In the genomic region with DNA sequence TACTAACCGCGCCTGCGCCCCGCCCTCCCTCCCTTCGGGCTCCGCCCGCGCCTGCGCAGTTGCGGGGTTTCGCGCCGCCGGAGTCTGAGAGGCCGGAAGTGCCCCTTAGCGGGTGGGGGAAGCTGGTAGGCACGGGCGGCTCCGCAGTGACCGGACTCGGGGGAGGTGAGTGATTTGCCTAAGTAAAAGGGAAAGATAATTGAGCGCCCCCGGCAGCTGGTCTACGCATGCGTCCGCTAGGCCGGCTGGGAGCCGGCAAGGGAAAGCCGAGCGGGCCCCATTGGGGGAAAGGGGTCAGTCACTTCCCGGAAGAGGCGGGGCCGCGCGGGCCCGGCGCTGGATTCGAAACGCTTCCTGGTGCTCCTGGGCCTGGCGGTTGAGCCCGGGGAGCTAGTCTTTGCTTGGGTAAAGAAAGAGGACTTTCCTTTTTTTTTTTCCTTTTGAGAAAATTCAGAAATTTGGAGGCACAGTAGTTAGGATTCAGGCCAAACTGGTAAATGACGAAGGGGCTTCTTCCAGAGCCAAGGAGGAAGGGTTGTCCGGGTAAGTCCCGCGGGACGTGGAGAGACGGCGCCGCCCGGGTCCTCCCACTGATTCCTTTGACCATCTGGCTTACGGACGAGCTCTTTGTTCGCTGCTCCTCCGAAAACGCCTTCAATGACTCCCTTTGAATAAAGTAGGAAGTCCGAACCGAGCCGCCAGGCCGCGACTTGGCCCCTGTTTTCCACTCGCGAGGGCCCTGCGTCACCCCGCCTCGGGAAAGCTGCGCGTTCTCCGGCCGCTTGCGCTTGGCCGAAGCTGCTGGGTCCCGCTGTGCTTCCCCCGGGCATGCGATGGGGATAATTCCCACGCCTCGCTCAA, we compare ENCODE assay signal across 8 cellular contexts. TPM values are rescaled to one million over a fixed set of nuclear protein-coding genes. Genes with fewer than 3 reads are reported as not detected.
A peak's percentile ranks its signal among the peaks of the same experiment; 100 is the strongest.
DNase-seq lines count a peak whose midpoint lies in the region; ATAC-seq and TF ChIP-seq lines count a peak whose summit lies in the region.

A gene with protein sequence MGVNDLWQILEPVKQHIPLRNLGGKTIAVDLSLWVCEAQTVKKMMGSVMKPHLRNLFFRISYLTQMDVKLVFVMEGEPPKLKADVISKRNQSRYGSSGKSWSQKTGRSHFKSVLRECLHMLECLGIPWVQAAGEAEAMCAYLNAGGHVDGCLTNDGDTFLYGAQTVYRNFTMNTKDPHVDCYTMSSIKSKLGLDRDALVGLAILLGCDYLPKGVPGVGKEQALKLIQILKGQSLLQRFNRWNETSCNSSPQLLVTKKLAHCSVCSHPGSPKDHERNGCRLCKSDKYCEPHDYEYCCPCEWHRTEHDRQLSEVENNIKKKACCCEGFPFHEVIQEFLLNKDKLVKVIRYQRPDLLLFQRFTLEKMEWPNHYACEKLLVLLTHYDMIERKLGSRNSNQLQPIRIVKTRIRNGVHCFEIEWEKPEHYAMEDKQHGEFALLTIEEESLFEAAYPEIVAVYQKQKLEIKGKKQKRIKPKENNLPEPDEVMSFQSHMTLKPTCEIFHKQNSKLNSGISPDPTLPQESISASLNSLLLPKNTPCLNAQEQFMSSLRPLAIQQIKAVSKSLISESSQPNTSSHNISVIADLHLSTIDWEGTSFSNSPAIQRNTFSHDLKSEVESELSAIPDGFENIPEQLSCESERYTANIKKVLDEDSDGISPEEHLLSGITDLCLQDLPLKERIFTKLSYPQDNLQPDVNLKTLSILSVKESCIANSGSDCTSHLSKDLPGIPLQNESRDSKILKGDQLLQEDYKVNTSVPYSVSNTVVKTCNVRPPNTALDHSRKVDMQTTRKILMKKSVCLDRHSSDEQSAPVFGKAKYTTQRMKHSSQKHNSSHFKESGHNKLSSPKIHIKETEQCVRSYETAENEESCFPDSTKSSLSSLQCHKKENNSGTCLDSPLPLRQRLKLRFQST (plus strand): TSS at position 336 of the 861 bp plus-strand sequence. CDS start 5,806 bp downstream, outside the sequence.
A gene with protein sequence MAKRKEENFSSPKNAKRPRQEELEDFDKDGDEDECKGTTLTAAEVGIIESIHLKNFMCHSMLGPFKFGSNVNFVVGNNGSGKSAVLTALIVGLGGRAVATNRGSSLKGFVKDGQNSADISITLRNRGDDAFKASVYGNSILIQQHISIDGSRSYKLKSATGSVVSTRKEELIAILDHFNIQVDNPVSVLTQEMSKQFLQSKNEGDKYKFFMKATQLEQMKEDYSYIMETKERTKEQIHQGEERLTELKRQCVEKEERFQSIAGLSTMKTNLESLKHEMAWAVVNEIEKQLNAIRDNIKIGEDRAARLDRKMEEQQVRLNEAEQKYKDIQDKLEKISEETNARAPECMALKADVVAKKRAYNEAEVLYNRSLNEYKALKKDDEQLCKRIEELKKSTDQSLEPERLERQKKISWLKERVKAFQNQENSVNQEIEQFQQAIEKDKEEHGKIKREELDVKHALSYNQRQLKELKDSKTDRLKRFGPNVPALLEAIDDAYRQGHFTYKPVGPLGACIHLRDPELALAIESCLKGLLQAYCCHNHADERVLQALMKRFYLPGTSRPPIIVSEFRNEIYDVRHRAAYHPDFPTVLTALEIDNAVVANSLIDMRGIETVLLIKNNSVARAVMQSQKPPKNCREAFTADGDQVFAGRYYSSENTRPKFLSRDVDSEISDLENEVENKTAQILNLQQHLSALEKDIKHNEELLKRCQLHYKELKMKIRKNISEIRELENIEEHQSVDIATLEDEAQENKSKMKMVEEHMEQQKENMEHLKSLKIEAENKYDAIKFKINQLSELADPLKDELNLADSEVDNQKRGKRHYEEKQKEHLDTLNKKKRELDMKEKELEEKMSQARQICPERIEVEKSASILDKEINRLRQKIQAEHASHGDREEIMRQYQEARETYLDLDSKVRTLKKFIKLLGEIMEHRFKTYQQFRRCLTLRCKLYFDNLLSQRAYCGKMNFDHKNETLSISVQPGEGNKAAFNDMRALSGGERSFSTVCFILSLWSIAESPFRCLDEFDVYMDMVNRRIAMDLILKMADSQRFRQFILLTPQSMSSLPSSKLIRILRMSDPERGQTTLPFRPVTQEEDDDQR (minus strand): TSS at position 8 of the 861 bp plus-strand sequence. CDS start 7,864 bp downstream, outside the sequence.

- H3K27ac ChIP-seq in GM23338 (ENCODE audit: low read depth), result peak within 1 kb of the TSS; percentile 94
- H3K27ac ChIP-seq in esophagus squamous epithelium, result peak within 1 kb of the TSS; percentile 96 to 98 (median 96)

- no peaks in the 10 kb centered on the region for H3K9me3 ChIP-seq in esophagus squamous epithelium

- peak within 1 kb of the TSS; percentile 91 for H3K4me2 ChIP-seq in GM23338

- H3K4me3 ChIP-seq in GM23338 (peak within 1 kb of the TSS; percentile 85), esophagus squamous epithelium (peak within 1 kb of the TSS; percentile 74 to 98 (median 87))

- peak; percentile 96 for DNase-seq in Daoy (ENCODE audit: low read depth)
- DNase-seq in GM23338 (ENCODE audit: low spot score), result peak; percentile 91
- DNase-seq in Kasumi-1 (lab: John Stamatoyannopoulos, UW), result peak; percentile 84 to 95
- peak; percentile 91 for DNase-seq in RKO (ENCODE audit: low spot score)
- peak; percentile 86 for DNase-seq in activated T-helper 1 cell treated with Interleukin-2 at 50 U/mL for 16 hours (ENCODE audit: low read depth)
- peak; percentile 69 for DNase-seq in esophagus squamous epithelium (lab: John Stamatoyannopoulos, UW)
- peak; percentile 92 for DNase-seq in myocyte (ENCODE audit: low read depth)
- DNase-seq in stimulated activated CD8-positive, alpha-beta memory T cell treated with anti-CD3 and anti-CD28 coated beads, Interleukin-7, amount 100 ng/mL, for 4 hours (ENCODE audit: low read depth in 2 of 2), result peak; percentile 80 to 88

- H3K36me3 Mint-ChIP-seq in GM23338 (ENCODE audit: low read depth), result peaks cover 3% of the 10 kb centered on the region; the same call in 1 of the 3 replicates

- TF ChIP-seq POLR2A in esophagus squamous epithelium (IDR thresholded peaks at IDR 0.05), result no peak

- H4K20me1 ChIP-seq in GM23338 (replicated peaks; ENCODE audit: insufficient read depth), result peaks cover 3% of the 10 kb centered on the region; the same call in 1 of the 2 replicates

- H3K27me3 Mint-ChIP-seq in GM23338 (ENCODE audit: insufficient read depth, low read depth, poor library complexity), result peaks cover 3% of the 10 kb centered on the region

- intact Hi-C loops in esophagus squamous epithelium (cut with DNase I), result no loop called here

- peak within 1 kb of the TSS; percentile 98 for H3K27ac Mint-ChIP-seq in GM23338

- peaks cover 90% of the 10 kb centered on the region for H3K79me2 ChIP-seq in GM23338 (replicated peaks; ENCODE audit: insufficient read depth)

- no peaks in the 10 kb centered on the region for H3K27me3 ChIP-seq in GM23338 (ENCODE audit: insufficient read depth)
- H3K27me3 ChIP-seq in esophagus squamous epithelium, result no peaks in the 10 kb centered on the region

- H3F3A ChIP-seq in GM23338 (replicated peaks; ENCODE audit: low read depth), result no peaks in the 10 kb centered on the region

- peak within 1 kb of the TSS; percentile 92 for H3K4me3 Mint-ChIP-seq in GM23338

- no peaks in the 10 kb centered on the region for H3K9me3 Mint-ChIP-seq in GM23338

- TF ChIP-seq CTCF in GM23338 (conservative IDR thresholded peaks at IDR 0.05; ENCODE audit: low read depth in 2 of 2) (no peak), esophagus squamous epithelium (IDR thresholded peaks at IDR 0.05) (peak in 1 of 6 experiments; percentile 8)

- H3K36me3 ChIP-seq in GM23338 (ENCODE audit: insufficient read depth) (no peaks in the 10 kb centered on the region), esophagus squamous epithelium (no peaks in the 10 kb centered on the region)

- H3K4me1 Mint-ChIP-seq in GM23338, result peaks cover 27% of the 10 kb centered on the region

- no peaks in the 10 kb centered on the region for H3K9me2 ChIP-seq in GM23338 (ENCODE audit: insufficient read depth)

- H2AFZ ChIP-seq in GM23338, result peak within 1 kb of the TSS; percentile 67

- WGBS in esophagus squamous epithelium, 2 donors, result 0% methylated on average over 32 to 35 of the region's 76 CpGs

- ATAC-seq in GM23338, result peak; percentile 86

- H3K4me1 ChIP-seq in GM23338 (ENCODE audit: insufficient read depth), result peaks cover 50% of the 10 kb centered on the region
- H3K4me1 ChIP-seq in esophagus squamous epithelium, result peaks cover 0 to 82% (median 14%) of the 10 kb centered on the region in 3 donors

TF ChIP-seq in GM23338, 12 proteins besides CTCF, POLR2A, EP300 and RAD21:
- TF ChIP-seq JUNB (IDR thresholded peaks at IDR 0.05; ENCODE audit: unreplicated experiment), result no peak
- TF ChIP-seq POLR2AphosphoS5 (IDR thresholded peaks at IDR 0.05; ENCODE audit: low read depth), result peak; percentile 63; the same call in 1 of the 2 replicates

RNA-seq across cellular contexts. Expression of the first gene that starts in this region (rescaled TPM):
- total RNA-seq in Daoy (2014; rRNA removed; shearing (Covaris generic)), result 12.4 and 33.0 TPM in 2 replicates
- 25.2 and 43.3 TPM in 2 replicates for total RNA-seq in GM23338 (2014; rRNA removed; shearing (Covaris generic))
- polyA plus RNA-seq in GM23338 (2016; fragmentation: Nextera tagmentation; extraction: Ambion mirVana), result 9.8 and 14.2 TPM in 2 replicates
- total RNA-seq in esophagus squamous epithelium, result 10 to 100 TPM; 10.2 to 23.4 (median 18.9) TPM
- 10.4 and 11.3 TPM in 2 replicates for total RNA-seq in myocyte
- 2.3 TPM for polyA plus RNA-seq in myocyte (2012)

RNA-seq across cellular contexts. Expression of the second gene that starts in this region (rescaled TPM):
- 36.5 and 46.7 TPM in 2 replicates for total RNA-seq in Daoy (2014; rRNA removed; shearing (Covaris generic))
- 43.3 and 53.4 TPM in 2 replicates for total RNA-seq in GM23338 (2014; rRNA removed; shearing (Covaris generic))
- polyA plus RNA-seq in GM23338 (2016; fragmentation: Nextera tagmentation; extraction: Ambion mirVana), result 45.5 and 59.8 TPM in 2 replicates
- total RNA-seq in esophagus squamous epithelium, result 10 to 100 TPM; 25.3 to 40.4 (median 31.7) TPM
- total RNA-seq in myocyte, result 28.9 and 32.6 TPM in 2 replicates
- 8.4 TPM for polyA plus RNA-seq in myocyte (2012)

Comparison
In these comparisons a context has a peak if more than half of its experiments do, and no peak if none do; other contexts are left out.
1. Peak in every context shown above with its lines: DNase-seq, ATAC-seq, H3K4me3 ChIP-seq and H3K27ac ChIP-seq.